In the genomic region with DNA sequence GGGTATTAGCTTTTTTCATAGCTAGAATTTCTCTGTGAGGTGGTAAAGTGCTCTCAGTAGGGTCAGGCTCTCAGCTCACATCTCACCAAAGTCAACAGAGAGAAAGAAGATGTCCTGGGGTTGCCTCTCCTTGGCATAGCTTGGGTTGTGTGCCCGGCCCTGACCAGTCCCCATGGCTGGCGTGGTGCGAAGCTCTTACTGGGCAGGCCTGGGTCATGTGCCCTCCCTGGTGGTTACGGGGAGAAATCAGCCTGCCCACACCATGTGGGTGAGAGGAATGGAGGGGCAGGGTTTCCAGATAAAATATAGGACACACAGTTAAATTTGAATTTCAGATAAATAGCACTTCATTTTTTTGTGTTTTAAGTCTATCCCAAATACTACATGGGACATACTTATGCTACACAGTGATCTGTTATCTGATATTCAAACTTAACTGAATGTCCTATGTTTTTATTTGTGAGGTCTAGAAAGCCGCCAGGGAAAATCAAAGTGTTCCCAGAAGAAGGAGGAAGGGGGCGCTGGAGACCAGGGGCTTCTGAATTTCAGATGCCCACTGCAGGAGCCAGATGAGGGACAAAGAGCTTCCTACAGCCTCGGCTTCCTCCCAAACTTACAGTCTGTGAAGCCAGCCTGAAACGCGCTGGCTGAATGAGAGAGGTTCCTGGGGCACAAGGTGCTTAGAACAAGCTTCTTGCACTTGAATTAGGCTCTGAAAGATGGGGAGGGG, we compare ENCODE assay signal across 11 cellular contexts. TPM values are rescaled to one million over a fixed set of nuclear protein-coding genes. Genes with fewer than 3 reads are reported as not detected.
DNase-seq lines count a peak whose midpoint lies in the region; ATAC-seq and TF ChIP-seq lines count a peak whose summit lies in the region.
"Had no signal": no experiment of that assay in that cellular context is flagged by ENCODE, and none has a peak within 500 bp of the region (broad histone marks: within the 10 kb centered on the region; RNA-seq: fewer than 3 reads in every experiment).

No MANE protein-coding gene starts in this region.

- H3K27ac ChIP-seq in right atrium auricular region, result no peak overlapping the region
- no peak overlapping the region for H3K27ac ChIP-seq in hepatocyte

- WGBS in hepatocyte (ENCODE audit: low lambda C conversion rate, missing lambda C conversion rate), result 82% methylated on average over 9 of the region's 9 CpGs

- H3K79me2 ChIP-seq in hepatocyte, result no peaks in the 10 kb centered on the region

- no peaks in the 10 kb centered on the region for H4K20me1 ChIP-seq in hepatocyte (ENCODE audit: insufficient read depth, poor library complexity, severe bottlenecking)

- no peaks in the 10 kb centered on the region for H3K9me2 ChIP-seq in hepatocyte (replicated peaks; ENCODE audit: insufficient read depth)

- no peak overlapping the region for H3K27ac Mint-ChIP-seq in type B pancreatic cell
- no peak overlapping the region for H3K27ac Mint-ChIP-seq in immature natural killer cell
- H3K27ac Mint-ChIP-seq: B cell had no signal

- peaks cover 18% of the 10 kb centered on the region for H3K4me1 Mint-ChIP-seq in type B pancreatic cell (ENCODE audit: unreplicated experiment)
- peaks cover 23 to 28% of the 10 kb centered on the region in 2 donors for H3K4me1 Mint-ChIP-seq in immature natural killer cell

- H3K9me3 ChIP-seq in right atrium auricular region (no peaks in the 10 kb centered on the region), hepatocyte (ENCODE audit: low read depth) (no peaks in the 10 kb centered on the region)

- H3K27me3 ChIP-seq in right atrium auricular region, result no peaks in the 10 kb centered on the region
- H3K27me3 ChIP-seq in hepatocyte, result no peaks in the 10 kb centered on the region

- H3K4me1 ChIP-seq in right atrium auricular region (peaks cover 0 to 24% of the 10 kb centered on the region in 2 donors), hepatocyte (ENCODE audit: insufficient read depth) (peaks cover 3% of the 10 kb centered on the region)

- TF ChIP-seq CTCF in right atrium auricular region (IDR thresholded peaks at IDR 0.05) (peak in 1 of 2 donors; percentile 51), astrocyte of the cerebellum (IDR thresholded peaks at IDR 0.05; ENCODE audit: low read depth, low read length, missing control alignments) (peak; percentile 57), hepatocyte (IDR thresholded peaks at IDR 0.05; ENCODE audit: poor library complexity) (peak; percentile 21), type B pancreatic cell (conservative IDR thresholded peaks at IDR 0.05) (peak; percentile 57)

- peaks cover 12% of the 10 kb centered on the region for H3K36me3 Mint-ChIP-seq in type B pancreatic cell
- H3K36me3 Mint-ChIP-seq in immature natural killer cell, result no peaks in the 10 kb centered on the region

- H3K4me3 Mint-ChIP-seq in type B pancreatic cell, result no peak overlapping the region
- no peak overlapping the region for H3K4me3 Mint-ChIP-seq in immature natural killer cell
- H3K4me3 Mint-ChIP-seq: B cell had no signal

- H3K27me3 Mint-ChIP-seq in type B pancreatic cell (no peaks in the 10 kb centered on the region), immature natural killer cell (ENCODE audit: low read depth in 3 of 3) (peaks cover 0 to 3% (median 0%) of the 10 kb centered on the region in 3 donors)
- H3K27me3 Mint-ChIP-seq: B cell had no signal

- intact Hi-C loops in left cardiac atrium (cut with DNase I), result loop anchor here in 1 of 2 donors (10.0 kb wide), 1 partner anchor 211 kb away; no protein-coding TSS in a partner anchor

- H3K4me2 ChIP-seq in hepatocyte, result no peak overlapping the region

- H2AFZ ChIP-seq in hepatocyte, result no peak overlapping the region

- H3K36me3 ChIP-seq in right atrium auricular region, result no peaks in the 10 kb centered on the region
- H3K36me3 ChIP-seq in hepatocyte (replicated peaks; ENCODE audit: insufficient read depth, low read depth), result no peaks in the 10 kb centered on the region

- H3K4me3 ChIP-seq in right atrium auricular region (no peak overlapping the region), astrocyte of the cerebellum (ENCODE audit: low read depth, low read length) (no peak overlapping the region), hepatocyte (no peak overlapping the region)

- ATAC-seq in left cardiac atrium (no peak), GM18858 (IDR thresholded peaks at IDR 0.05; ENCODE audit: unreplicated experiment) (no peak)

- in situ Hi-C loops in astrocyte of the cerebellum (cut with HindIII; ENCODE audit: low sequenced_read_pairs), result no loop called here

- no peaks in the 10 kb centered on the region for H3K9me3 Mint-ChIP-seq in type B pancreatic cell
- H3K9me3 Mint-ChIP-seq in immature natural killer cell, result no peaks in the 10 kb centered on the region

- DNase-seq in left cardiac atrium (peak; percentile 11), right atrium auricular region (ENCODE audit: low spot score) (no peak), astrocyte of the cerebellum (ENCODE audit: low read depth) (peak; percentile 16), hepatocyte (ENCODE audit: low spot score) (no peak), type B pancreatic cell (ENCODE audit: extremely low spot score, unreplicated experiment) (no peak), immature natural killer cell (no peak)
- DNase-seq in stimulated activated CD4-positive, alpha-beta T cell treated with anti-CD3 and anti-CD28 coated beads, Interleukin-2, amount 100 ng/mL, for 24 hours, result no peak
- DNase-seq: activated T-cell treated with anti-CD3 and anti-CD28 coated beads for 4 hours, NCI-H774 had no signal

RNA-seq across cellular contexts. Expression of gene NKD1, which starts 45.4 kb away (rescaled TPM):
- 1 to 10 TPM; 1.0 to 1.9 TPM for total RNA-seq in left cardiac atrium
- 1 to 10 TPM; 1.1 to 3.0 TPM for total RNA-seq in right atrium auricular region
- total RNA-seq in hepatocyte, result 4.1 and 5.9 TPM in 2 replicates
- 23.0 and 26.3 TPM in 2 replicates for polyA plus RNA-seq in hepatocyte
- total RNA-seq in type B pancreatic cell (ENCODE audit: low replicate concordance), result 33.8 and 43.2 TPM in 2 replicates
- polyA plus RNA-seq in immature natural killer cell, result not detected

Comparison
In these comparisons a context has a peak if more than half of its experiments do, and no peak if none do; other contexts are left out.
1. DNase-seq: peak in left cardiac atrium (single experiment) and astrocyte of the cerebellum (single experiment); none in right atrium auricular region (single experiment), hepatocyte (single experiment), type B pancreatic cell (single experiment), immature natural killer cell (0 of 3) and stimulated activated CD4-positive, alpha-beta T cell treated with anti-CD3 and anti-CD28 coated beads, Interleukin-2, amount 100 ng/mL, for 24 hours (0 of 2).